Comparison of ENCODE assay signal across 18 cellular contexts in genomic region chr7:120961638-120962173, GRCh38. TPM values are rescaled to one million over a fixed set of nuclear protein-coding genes. Genes with fewer than 3 reads are reported as not detected.
DNase-seq lines count a peak whose midpoint lies in the region; ATAC-seq, FAIRE-seq and TF ChIP-seq lines count a peak whose summit lies in the region.
"Had no signal": no experiment of that assay in that cellular context is flagged by ENCODE, and none has a peak within 500 bp of the region (broad histone marks: within the 10 kb centered on the region; RNA-seq: fewer than 3 reads in every experiment).

No MANE protein-coding gene starts in this region.

- H3K4ac ChIP-seq in H1 (replicated peaks; ENCODE audit: insufficient read length, low read depth, low read length), result no peak overlapping the region

- no peak overlapping the region for H4K8ac ChIP-seq in H1 (ENCODE audit: extremely low read depth, insufficient read depth, low read length)

- H3K79me1 ChIP-seq in H1 (ENCODE audit: low read depth, low read length), result no peaks in the 10 kb centered on the region

- DNase-seq in GM19239 (ENCODE audit: insufficient read length, low spot score) (no peak), M059J (ENCODE audit: low read depth) (peak; percentile 12), H1 (ENCODE audit: low read depth in 1 of 2, low spot score in 2 of 2) (no peak), T-cell (no peak), GDM1 (lab: John Stamatoyannopoulos, UW) (no peak), NCI-H1694 treated with DMSO at 0.1 percent for 48 hours (lab: John Stamatoyannopoulos, UW) (no peak)
- DNase-seq in natural killer cell treated with Interleukin-12 subunit alpha and Interleukin-12 subunit beta and Interleukin-15 and Interleukin-18, amount 100 ng/mL, for 72 hours (ENCODE audit: low spot score), result no peak
- DNase-seq in stimulated activated naive CD8-positive, alpha-beta T cell treated with anti-CD3 and anti-CD28 coated beads, Interleukin-15, amount 100 ng/mL, for 72 hours, result no peak
- DNase-seq: BE2C; CD8-positive, alpha-beta memory T cell; DMS 273 treated with DMSO at 0.1 percent for 48 hours; GF-D8; MV-4-11; NCI-H1417; NCI-H1930; NCI-H446 treated with DMSO at 0.1 percent for 48 hours; SW 1271 had no signal

- no peak overlapping the region for H2BK5ac ChIP-seq in H1 (ENCODE audit: low read depth, low read length)

- H4K5ac ChIP-seq in H1 (ENCODE audit: insufficient read length, low read depth, low read length), result no peak overlapping the region

- peaks cover 0 to 9% (median 1%) of the 10 kb centered on the region in 4 experiments; a peak in 3 of 8 replicates for H3K36me3 ChIP-seq in H1 (ENCODE audit: control insufficient read depth in 2 of 4, insufficient read depth in 4 of 4, low read length in 3 of 4)

- no peak for TF ChIP-seq RAD21 in H1 (IDR thresholded peaks at IDR 0.05 in 1 of 2, conservative IDR thresholded peaks at IDR 0.05 in 1 of 2; ENCODE audit: low read depth in 2 of 2, low read length in 2 of 2)

- no peak overlapping the region for H2BK15ac ChIP-seq in H1 (ENCODE audit: low read length)

- TF ChIP-seq POLR2A in H1 (IDR thresholded peaks at IDR 0.05; ENCODE audit: control extremely low read depth in 1 of 2, low read depth in 2 of 2, low read length in 2 of 2), result no peak

- H2BK12ac ChIP-seq in H1 (ENCODE audit: low read depth, low read length), result no peak overlapping the region

- TF ChIP-seq CTCF in H1 (IDR thresholded peaks at IDR 0.05; ENCODE audit: control extremely low read depth in 1 of 3, insufficient read depth in 1 of 3, low read depth in 1 of 3, low read length in 3 of 3), result no peak

- no peak overlapping the region for H2AK5ac ChIP-seq in H1 (ENCODE audit: low read depth, low read length)

- H3K18ac ChIP-seq in H1 (ENCODE audit: extremely low read depth, low read length), result no peak overlapping the region

- H3K9me3 ChIP-seq in H1 (ENCODE audit: insufficient read depth in 2 of 2, low read depth in 1 of 2, low read length in 1 of 2), result no peaks in the 10 kb centered on the region
- H3K9me3 ChIP-seq: BE2C had no signal

- no peaks in the 10 kb centered on the region for H4K20me1 ChIP-seq in H1 (replicated peaks in 1 of 2; ENCODE audit: control insufficient read depth in 1 of 2, insufficient read depth in 2 of 2, low read length in 2 of 2)

- H3K4me1 Mint-ChIP-seq in natural killer cell treated with Interleukin-12 subunit alpha and Interleukin-12 subunit beta and Interleukin-15 and Interleukin-18, amount 100 ng/mL, for 72 hours (ENCODE audit: low read depth in 2 of 2), result peaks cover 28% of the 10 kb centered on the region in 2 donors
- peaks cover 10% of the 10 kb centered on the region for H3K4me1 Mint-ChIP-seq in stimulated activated naive CD8-positive, alpha-beta T cell treated with anti-CD3 and anti-CD28 coated beads, Interleukin-15, amount 100 ng/mL, for 72 hours
- H3K4me1 Mint-ChIP-seq in T-cell, result peaks cover 26 to 45% (median 26%) of the 10 kb centered on the region in 3 donors

- no peak overlapping the region for H2BK20ac ChIP-seq in H1 (ENCODE audit: low read length)

- H3K23ac ChIP-seq in H1 (ENCODE audit: insufficient read length), result no peak overlapping the region

- no peak overlapping the region for H3K14ac ChIP-seq in H1 (ENCODE audit: insufficient read length)

- no peak overlapping the region for H3K4me2 ChIP-seq in H1 (ENCODE audit: insufficient read depth in 1 of 2, low read depth in 2 of 2, low read length in 2 of 2)

- H2BK120ac ChIP-seq in H1 (replicated peaks; ENCODE audit: low read depth, low read length), result no peak overlapping the region

- H3K9ac ChIP-seq in H1 (replicated peaks in 1 of 4; ENCODE audit: extremely low read depth in 1 of 4, low read depth in 3 of 4, low read length in 3 of 4), result no peak overlapping the region

- no peak overlapping the region for H2AFZ ChIP-seq in H1 (ENCODE audit: low read length)

- H3K36me3 Mint-ChIP-seq in natural killer cell treated with Interleukin-12 subunit alpha and Interleukin-12 subunit beta and Interleukin-15 and Interleukin-18, amount 100 ng/mL, for 72 hours, result peaks cover 34% of the 10 kb centered on the region
- peaks cover 52% of the 10 kb centered on the region for H3K36me3 Mint-ChIP-seq in T-cell

- H3K4me3 Mint-ChIP-seq in natural killer cell treated with Interleukin-12 subunit alpha and Interleukin-12 subunit beta and Interleukin-15 and Interleukin-18, amount 100 ng/mL, for 72 hours, result no peak overlapping the region
- no peak overlapping the region for H3K4me3 Mint-ChIP-seq in stimulated activated naive CD8-positive, alpha-beta T cell treated with anti-CD3 and anti-CD28 coated beads, Interleukin-15, amount 100 ng/mL, for 72 hours
- no peak overlapping the region for H3K4me3 Mint-ChIP-seq in T-cell
- H3K4me3 Mint-ChIP-seq: CD8-positive, alpha-beta memory T cell had no signal

- POLR2A ChIA-PET in H1 (lab: Charles Lee; ENCODE audit: partially characterized antibody) (interaction anchor here (1.1 to 4.2 kb wide), 2 partner anchors 11 to 12 kb away, joined by 3 to 17 read pairs; partner anchors contain the start of gene ING3), T-cell (lab: Charles Lee) (interaction anchor here (0.6 to 1.0 kb wide), 3 partner anchors 9 to 18 kb away, joined by 3 read pairs; no protein-coding TSS in a partner anchor)

- FAIRE-seq in GM19239 (lab: Jason Lieb, UNC) (peak; percentile 14), H1 (lab: Jason Lieb, UNC) (peak; percentile 42)

- H3K27me3 Mint-ChIP-seq in natural killer cell treated with Interleukin-12 subunit alpha and Interleukin-12 subunit beta and Interleukin-15 and Interleukin-18, amount 100 ng/mL, for 72 hours, result no peaks in the 10 kb centered on the region
- H3K27me3 Mint-ChIP-seq in stimulated activated naive CD8-positive, alpha-beta T cell treated with anti-CD3 and anti-CD28 coated beads, Interleukin-15, amount 100 ng/mL, for 72 hours, result no peaks in the 10 kb centered on the region
- no peaks in the 10 kb centered on the region for H3K27me3 Mint-ChIP-seq in T-cell
- H3K27me3 Mint-ChIP-seq: CD8-positive, alpha-beta memory T cell had no signal

- H4K91ac ChIP-seq in H1 (replicated peaks; ENCODE audit: insufficient read length, low read length), result no peak overlapping the region

- H3K27ac Mint-ChIP-seq in natural killer cell treated with Interleukin-12 subunit alpha and Interleukin-12 subunit beta and Interleukin-15 and Interleukin-18, amount 100 ng/mL, for 72 hours, result peak overlapping the region; percentile 5 to 7
- no peak overlapping the region for H3K27ac Mint-ChIP-seq in stimulated activated naive CD8-positive, alpha-beta T cell treated with anti-CD3 and anti-CD28 coated beads, Interleukin-15, amount 100 ng/mL, for 72 hours
- H3K27ac Mint-ChIP-seq in T-cell, result no peak overlapping the region

- H3K79me2 ChIP-seq in H1 (ENCODE audit: control insufficient read depth in 1 of 2, insufficient read depth in 2 of 2, low read length in 2 of 2), result no peaks in the 10 kb centered on the region; a peak in 1 of 4 replicates

- H3K4me1 ChIP-seq in H1 (replicated peaks in 1 of 4; ENCODE audit: control insufficient read depth in 3 of 4, insufficient read depth in 4 of 4, low read length in 3 of 4), result peaks cover 0 to 2% (median 0%) of the 10 kb centered on the region in 4 experiments; a peak in 2 of 7 replicates
- H3K4me1 ChIP-seq: BE2C had no signal

- no peaks in the 10 kb centered on the region for H3K9me3 Mint-ChIP-seq in natural killer cell treated with Interleukin-12 subunit alpha and Interleukin-12 subunit beta and Interleukin-15 and Interleukin-18, amount 100 ng/mL, for 72 hours
- no peaks in the 10 kb centered on the region for H3K9me3 Mint-ChIP-seq in stimulated activated naive CD8-positive, alpha-beta T cell treated with anti-CD3 and anti-CD28 coated beads, Interleukin-15, amount 100 ng/mL, for 72 hours
- no peaks in the 10 kb centered on the region for H3K9me3 Mint-ChIP-seq in T-cell
- H3K9me3 Mint-ChIP-seq: CD8-positive, alpha-beta memory T cell had no signal

- no peaks in the 10 kb centered on the region for H3K27me3 ChIP-seq in H1 (replicated peaks in 1 of 4; ENCODE audit: control insufficient read depth in 3 of 4, extremely low read depth in 1 of 4, insufficient read depth in 3 of 4, low read length in 3 of 4)
- H3K27me3 ChIP-seq: BE2C had no signal

- 86% methylated on average over 1 of the region's 1 CpG; no CpG with 5 or more reads in 1 of the 2 experiments for WGBS in H1 (ENCODE audit: extremely low coverage in 1 of 2, insufficient coverage in 1 of 2, insufficient read length in 1 of 2, insufficient replicate concordance in 2 of 2, low coverage in 1 of 2, low lambda C conversion rate in 2 of 2, missing lambda C conversion rate in 1 of 2), 2 experiments

- no peak for ATAC-seq in natural killer cell treated with Interleukin-12 subunit alpha and Interleukin-12 subunit beta and Interleukin-15 and Interleukin-18, amount 100 ng/mL, for 72 hours
- no peak for ATAC-seq in stimulated activated naive CD8-positive, alpha-beta T cell treated with anti-CD3 and anti-CD28 coated beads, Interleukin-15, amount 100 ng/mL, for 72 hours
- ATAC-seq in T-cell (replicated peaks in 1 of 4), result no peak
- ATAC-seq: HCT116 had no signal

- CTCF ChIA-PET in H1 (lab: Charles Lee; ENCODE audit: partially characterized antibody), result no interaction called here
- CTCF ChIA-PET in T-cell (lab: Charles Lee), result interaction anchor here in 1 of 2 donors (1.0 kb wide), 1 partner anchor 25 kb away, joined by 4 read pairs; no protein-coding TSS in a partner anchor

- no peak overlapping the region for H3K4me3 ChIP-seq in H1 (ENCODE audit: extremely low read depth in 1 of 4, insufficient read depth in 2 of 4, low read depth in 3 of 4, low read length in 4 of 4)

- H3K23me2 ChIP-seq in H1 (ENCODE audit: low read depth, low read length), result no peaks in the 10 kb centered on the region

- no peak overlapping the region for H3K27ac ChIP-seq in H1 (ENCODE audit: low read depth, low read length)

- H3K56ac ChIP-seq in H1 (replicated peaks; ENCODE audit: insufficient read length, low read depth, low read length), result no peak overlapping the region

- no peak for TF ChIP-seq EP300 in H1 (IDR thresholded peaks at IDR 0.05; ENCODE audit: borderline replicate concordance in 1 of 2, low read depth in 2 of 2, low read length in 2 of 2)

RNA-seq across cellular contexts. Expression of gene ING3, which starts 11.1 kb away (rescaled TPM):
- total RNA-seq in M059J (2014; rRNA removed; shearing (Covaris generic)), result 18.8 and 20.6 TPM in 2 replicates
- total RNA-seq in H1 (2021; fragmentation: NEBNext Ultra II Directional; extraction: Animal tissue kit (Norgen Biotek cat#: 25700)), result 13.9 and 17.7 TPM in 2 replicates
- 3.1 and 6.0 TPM in 2 replicates for polyA plus RNA-seq in H1 (2011; rRNA removed)
- 8.7 TPM for polyA plus RNA-seq in H1 (2011; cell fraction: cytosol; rRNA removed)
- polyA plus RNA-seq in H1 (2011; cell fraction: nucleus; rRNA removed), result 2.1 TPM
- 9.1 to 12.2 TPM (median 10.7 TPM) in 4 replicates for polyA plus RNA-seq in H1 (2012, experiment 1 of 2)
- 1.2 TPM for polyA plus RNA-seq in H1 (2012, experiment 2 of 2)
- 14.9 TPM for polyA plus RNA-seq in H1 (2013, experiment 1 of 2)
- polyA plus RNA-seq in H1 (2013, experiment 2 of 2), result 14.5 TPM
- polyA minus RNA-seq in H1 (2011; rRNA and poly(A)+ RNA removed), result 7.7 and 10.5 TPM in 2 replicates
- 5.9 TPM for polyA minus RNA-seq in H1 (2011; cell fraction: cytosol; rRNA and poly(A)+ RNA removed)
- 16.4 TPM for polyA minus RNA-seq in H1 (2011; cell fraction: nucleus; rRNA and poly(A)+ RNA removed)
- total RNA-seq in natural killer cell treated with Interleukin-12 subunit alpha and Interleukin-12 subunit beta and Interleukin-15 and Interleukin-18, amount 100 ng/mL, for 72 hours, result 10 to 100 TPM; 20.3 to 32.2 TPM
- total RNA-seq in T-cell, result 10 to 100 TPM; 20.6 to 32.3 (median 25.6) TPM

RNA-seq across cellular contexts. Expression of gene CPED1, which starts 26.8 kb away (rescaled TPM):
- 14.9 and 15.8 TPM in 2 replicates for total RNA-seq in M059J (2014; rRNA removed; shearing (Covaris generic))
- 0.25 and 0.39 TPM in 2 replicates for total RNA-seq in H1 (2021; fragmentation: NEBNext Ultra II Directional; extraction: Animal tissue kit (Norgen Biotek cat#: 25700))
- polyA plus RNA-seq in H1 (2011; rRNA removed), result 0.08 and 0.22 TPM in 2 replicates
- polyA plus RNA-seq in H1 (2011; cell fraction: cytosol; rRNA removed), result 0.06 TPM
- 0.21 TPM for polyA plus RNA-seq in H1 (2011; cell fraction: nucleus; rRNA removed)
- 0.05 to 0.23 TPM (median 0.17 TPM) in 4 replicates for polyA plus RNA-seq in H1 (2012, experiment 1 of 2)
- polyA plus RNA-seq in H1 (2012, experiment 2 of 2), result not detected
- 0.22 TPM for polyA plus RNA-seq in H1 (2013, experiment 1 of 2)
- 0.18 TPM for polyA plus RNA-seq in H1 (2013, experiment 2 of 2)
- polyA minus RNA-seq in H1 (2011; rRNA and poly(A)+ RNA removed), result 0.51 and 1.0 TPM in 2 replicates
- not detected for polyA minus RNA-seq in H1 (2011; cell fraction: cytosol; rRNA and poly(A)+ RNA removed)
- polyA minus RNA-seq in H1 (2011; cell fraction: nucleus; rRNA and poly(A)+ RNA removed), result 1.1 TPM
- total RNA-seq in natural killer cell treated with Interleukin-12 subunit alpha and Interleukin-12 subunit beta and Interleukin-15 and Interleukin-18, amount 100 ng/mL, for 72 hours, result not detected
- total RNA-seq in T-cell, result 1 to 10 TPM in 1 of 5 donors, under 1 TPM in 2, not detected in 2; 0.73 to 1.4 (median 0.96) TPM
- polyA plus RNA-seq: CD8-positive, alpha-beta memory T cell had no signal

Comparison
In these comparisons a context has a peak if more than half of its experiments do, and no peak if none do; other contexts are left out.
1. H3K27ac Mint-ChIP-seq: peak in natural killer cell treated with Interleukin-12 subunit alpha and Interleukin-12 subunit beta and Interleukin-15 and Interleukin-18, amount 100 ng/mL, for 72 hours (2 of 2); none in stimulated activated naive CD8-positive, alpha-beta T cell treated with anti-CD3 and anti-CD28 coated beads, Interleukin-15, amount 100 ng/mL, for 72 hours (0 of 2) and T-cell (0 of 2).